7 cellular contexts compared by ENCODE assay signal in the genomic region with DNA sequence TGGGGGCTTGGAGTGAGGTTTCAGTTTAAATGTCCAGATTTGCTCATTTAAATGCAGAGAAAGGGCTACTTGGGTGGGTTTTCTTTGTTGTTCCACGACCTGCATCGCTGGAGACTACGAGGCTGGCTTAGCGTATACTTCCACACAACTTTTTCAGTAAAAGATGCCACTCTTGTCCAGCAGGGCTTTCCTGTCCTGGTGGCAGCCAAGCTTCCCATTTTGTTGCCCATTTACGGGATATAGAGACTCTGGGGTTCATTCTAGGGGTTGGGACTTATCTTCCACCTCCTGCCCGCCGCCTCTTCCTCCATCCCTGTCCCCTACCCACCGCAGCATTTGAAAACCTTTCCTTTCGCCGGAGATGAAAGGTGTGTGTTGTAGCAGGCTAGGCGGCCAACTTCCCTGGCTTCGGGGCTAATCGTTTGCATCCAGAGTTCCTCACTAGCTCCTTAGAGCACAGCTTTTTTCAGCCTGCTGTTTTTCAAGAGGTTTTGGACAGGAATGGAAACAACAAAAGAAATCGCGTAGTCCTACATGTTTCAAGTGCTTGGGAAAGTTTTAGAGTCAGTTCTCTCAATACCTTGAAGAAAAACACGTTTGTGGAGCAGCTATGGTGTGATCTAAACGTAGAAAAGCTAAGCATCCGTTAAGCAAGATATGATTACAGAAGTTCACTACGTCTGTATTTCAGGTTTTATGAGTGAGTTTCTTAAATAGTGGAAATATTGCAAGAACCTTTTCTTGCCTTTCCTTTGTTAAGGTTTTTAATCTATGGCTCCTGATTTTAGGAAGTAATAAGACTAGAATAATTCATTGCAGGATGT. TPM values are rescaled to one million over a fixed set of nuclear protein-coding genes. Genes with fewer than 3 reads are reported as not detected.
DNase-seq lines count a peak whose midpoint lies in the region; ATAC-seq lines count a peak whose summit lies in the region.

No MANE protein-coding gene starts in this region.

- DNase-seq in EH (ENCODE audit: low read depth) (peak; percentile 39), LHCN-M2 (ENCODE audit: low read depth) (peak; percentile 38), iris pigment epithelial cell (ENCODE audit: low read depth) (peak; percentile 18), middle frontal gyrus (ENCODE audit: extremely low spot score, low spot score) (no peak)

- ATAC-seq in GM21423 (IDR thresholded peaks at IDR 0.05; ENCODE audit: unreplicated experiment), result peak; percentile 20

- peaks cover 17% of the 10 kb centered on the region for H3K27me3 Mint-ChIP-seq in activated naive CD8-positive, alpha-beta T cell

- peak overlapping the region; percentile 63 to 77 for H3K4me3 ChIP-seq in stomach smooth muscle (ENCODE audit: low read length in 2 of 2)

- peak overlapping the region; percentile 43 for H3K27ac Mint-ChIP-seq in activated naive CD8-positive, alpha-beta T cell

- peaks cover 4% of the 10 kb centered on the region for H3K36me3 Mint-ChIP-seq in activated naive CD8-positive, alpha-beta T cell

- no peaks in the 10 kb centered on the region for H3K36me3 ChIP-seq in stomach smooth muscle (ENCODE audit: control insufficient read depth in 2 of 2, insufficient read depth in 2 of 2, low read length in 2 of 2)

- H3K27me3 ChIP-seq in stomach smooth muscle (ENCODE audit: control insufficient read depth in 1 of 2, insufficient read depth in 2 of 2, low read length in 2 of 2), result no peaks in the 10 kb centered on the region

- no peak overlapping the region for H3K27ac ChIP-seq in stomach smooth muscle (ENCODE audit: low read length)

- peak overlapping the region; percentile 86 for H3K4me3 Mint-ChIP-seq in activated naive CD8-positive, alpha-beta T cell

- no peaks in the 10 kb centered on the region for H3K9me3 Mint-ChIP-seq in activated naive CD8-positive, alpha-beta T cell (ENCODE audit: low read depth)

- peaks cover 9% of the 10 kb centered on the region for H3K4me1 ChIP-seq in stomach smooth muscle (ENCODE audit: control insufficient read depth, insufficient read depth, low read length)

- peak overlapping the region; percentile 51 to 59 for H3K9ac ChIP-seq in stomach smooth muscle (ENCODE audit: low read length in 2 of 2)

- no peaks in the 10 kb centered on the region for H3K9me3 ChIP-seq in stomach smooth muscle (ENCODE audit: control insufficient read depth in 2 of 2, low read length in 2 of 2)

- H3K4me1 Mint-ChIP-seq in activated naive CD8-positive, alpha-beta T cell (ENCODE audit: low read depth), result peaks cover 27% of the 10 kb centered on the region

RNA-seq across cellular contexts. Expression of gene CHRNA5, which starts 0.8 kb away (rescaled TPM):
- total RNA-seq in LHCN-M2 (2014; rRNA removed), result 5.5 and 9.6 TPM in 2 replicates
- 1.9 TPM for polyA plus RNA-seq in LHCN-M2 (2012)

RNA-seq across cellular contexts. Expression of gene PSMA4, which starts 25.9 kb away (rescaled TPM):
- 237 and 266 TPM in 2 replicates for total RNA-seq in LHCN-M2 (2014; rRNA removed)
- 230 TPM for polyA plus RNA-seq in LHCN-M2 (2012)

RNA-seq across cellular contexts. Expression of gene CHRNA3, which starts 54.6 kb away (rescaled TPM):
- not detected in 2 replicates for total RNA-seq in LHCN-M2 (2014; rRNA removed)
- polyA plus RNA-seq in LHCN-M2 (2012), result 0.04 TPM

RNA-seq across cellular contexts. Expression of gene HYKK, which starts 58.8 kb away (rescaled TPM):
- 2.2 and 2.6 TPM in 2 replicates for total RNA-seq in LHCN-M2 (2014; rRNA removed)
- polyA plus RNA-seq in LHCN-M2 (2012), result 0.92 TPM
